20 cellular contexts compared by ENCODE assay signal in the genomic region with DNA sequence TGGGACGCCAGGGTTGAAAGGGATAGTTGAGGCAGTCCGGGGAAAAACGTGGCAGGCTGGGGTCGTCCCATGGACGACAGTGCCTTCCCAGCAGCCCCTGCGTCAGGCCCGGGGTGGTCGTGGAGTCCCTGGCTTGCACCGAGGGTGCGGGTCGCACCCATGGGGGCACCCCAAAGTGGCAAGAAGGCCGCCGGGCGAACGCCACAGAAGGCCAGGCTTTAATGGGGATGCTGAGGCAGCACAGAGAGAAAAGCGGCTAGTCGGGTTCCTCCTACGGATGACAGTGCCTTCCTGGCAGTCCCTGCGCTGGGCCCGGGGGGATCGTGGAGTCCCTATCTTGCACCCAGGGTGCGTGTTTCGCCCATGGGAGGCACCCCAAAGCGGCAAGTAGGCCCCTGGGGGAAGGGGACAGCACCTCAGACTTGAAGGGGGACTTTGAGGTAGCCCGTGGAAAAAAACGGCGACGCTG.
"Had no signal": no experiment of that assay in that cellular context is flagged by ENCODE, and none has a peak within 500 bp of the region (broad histone marks: within the 10 kb centered on the region; RNA-seq: fewer than 3 reads in every experiment).

No MANE protein-coding gene starts in this region.

- H3K27me3 ChIP-seq: gastrocnemius medialis, right atrium auricular region, sigmoid colon, testis, tibial artery, upper lobe of left lung, uterus had no signal

- H3K27ac ChIP-seq: dorsolateral prefrontal cortex, gastrocnemius medialis, prostate gland, right atrium auricular region, sigmoid colon, testis, tibial artery, upper lobe of left lung, uterus had no signal

- H3K4me1 ChIP-seq: gastrocnemius medialis, prostate gland, right atrium auricular region, sigmoid colon, testis, tibial artery, upper lobe of left lung, uterus had no signal

- H3K4me3 ChIP-seq: dorsolateral prefrontal cortex, gastrocnemius medialis, lung, mucosa of descending colon, prostate gland, right atrium auricular region, sigmoid colon, tibial artery, upper lobe of left lung, uterus had no signal

- H3K9me3 ChIP-seq: gastrocnemius medialis, prostate gland, right atrium auricular region, sigmoid colon, testis, uterus had no signal

- ATAC-seq: gastrocnemius medialis; mucosa of descending colon; natural killer cell treated with Interleukin-12 subunit alpha and Interleukin-12 subunit beta and Interleukin-15 and Interleukin-18, amount 100 ng/mL, for 72 hours; stimulated activated memory B cell treated with anti-CD40 and anti-IgM and Interleukin-4, amounts not matched to agents 10 μg/mL and 1 μg/mL and 100 μg/mL, for 72 hours; stimulated activated naive CD8-positive, alpha-beta T cell treated with anti-CD3 and anti-CD28 coated beads, Interleukin-15, Interleukin-2, amounts not matched to agents 100 U/mL and 50 U/mL, for 24 hours had no signal

- DNase-seq: dorsolateral prefrontal cortex; effector CD4-positive, alpha-beta T cell; foreskin fibroblast; gastrocnemius medialis; mucosa of descending colon; naive B cell; nucleus accumbens; sigmoid colon; stimulated activated CD4-positive, alpha-beta T cell treated with anti-CD3 and anti-CD28 coated beads, Interleukin-4, amount 100 ng/mL, for 4 hours; stimulated activated naive CD8-positive, alpha-beta T cell treated with anti-CD3 and anti-CD28 coated beads, Interleukin-15, Interleukin-2, amounts not matched to agents 100 U/mL and 50 U/mL, for 24 hours; substantia nigra; testis; uterus had no signal

- H3K36me3 ChIP-seq: gastrocnemius medialis, prostate gland, right atrium auricular region, sigmoid colon, tibial artery, upper lobe of left lung, uterus had no signal
